5 cellular contexts compared by ENCODE assay signal in the genomic region with DNA sequence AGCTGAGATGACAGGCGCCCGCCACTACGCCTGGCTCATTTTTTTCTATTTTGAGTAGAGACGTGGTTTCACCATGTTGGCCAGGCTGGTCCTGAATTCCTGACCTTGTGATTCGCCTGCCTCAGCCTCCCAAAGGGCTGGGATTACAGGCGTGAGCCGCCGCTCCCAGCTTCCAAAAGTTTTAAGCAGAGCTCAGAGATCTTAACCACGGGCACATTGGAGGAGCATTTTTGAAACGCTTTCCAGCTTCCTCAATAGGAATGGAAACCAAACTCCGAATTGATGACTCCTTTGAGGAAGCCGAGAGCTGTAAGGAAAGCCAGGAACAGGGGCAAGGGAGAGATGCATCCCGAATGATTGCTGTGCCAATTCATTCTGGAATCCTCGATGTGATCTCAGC.
DNase-seq lines count a peak whose midpoint lies in the region; TF ChIP-seq lines count a peak whose summit lies in the region.
"Not testable (repeated sequence)": the region's sequence is repeated elsewhere in the genome, so short reads cannot be mapped to it uniquely, and the experiment has no call there.

No MANE protein-coding gene starts in this region.

- H3K4me2 ChIP-seq in trophoblast cell (ENCODE audit: low read length) = not testable (repeated sequence)

- H3K4me3 ChIP-seq in Caco-2 (ENCODE audit: low read depth, low read length); trophoblast cell (ENCODE audit: low read depth, low read length): not testable (repeated sequence)

- not testable (repeated sequence) for H2AFZ ChIP-seq in trophoblast cell (ENCODE audit: insufficient read depth, low read length, poor library complexity)

- H4K8ac ChIP-seq in trophoblast cell (ENCODE audit: low read depth, low read length) = not testable (repeated sequence)

- peaks cover 32% of the 10 kb centered on the region for H3K4me1 Mint-ChIP-seq in Caco-2 (ENCODE audit: low read depth, unreplicated experiment)
- H3K4me1 Mint-ChIP-seq in activated naive CD4-positive, alpha-beta T cell treated with anti-CD3 and anti-CD28 coated beads, Interleukin-2, amount 50 U/mL, for 24 hours = not testable (repeated sequence)

- H3K9ac ChIP-seq in trophoblast cell (ENCODE audit: low read length) = not testable (repeated sequence)

- not testable (repeated sequence) for H3K79me2 ChIP-seq in trophoblast cell (ENCODE audit: control insufficient read depth, insufficient read depth, low read length, poor library complexity)

- peaks cover 15% of the 10 kb centered on the region for H3K4me1 ChIP-seq in Caco-2
- not testable (repeated sequence) for H3K4me1 ChIP-seq in trophoblast cell (ENCODE audit: control insufficient read depth in 1 of 2, insufficient read depth in 2 of 2, low read length in 2 of 2)

- not testable (repeated sequence) for TF ChIP-seq CTCF in Caco-2 (IDR thresholded peaks at IDR 0.05; ENCODE audit: insufficient read depth in 1 of 2, low read depth in 1 of 2, low read length in 1 of 2, severe bottlenecking in 1 of 2, unreplicated experiment in 1 of 2)

- not testable (repeated sequence) for H3K27me3 ChIP-seq in Caco-2 (replicated peaks; ENCODE audit: control insufficient read depth, insufficient read depth, low read length); trophoblast cell (ENCODE audit: insufficient read depth, low read length)

- not testable (repeated sequence) for H2BK12ac ChIP-seq in trophoblast cell (ENCODE audit: low read length)

- WGBS in trophoblast cell (ENCODE audit: extremely low coverage, insufficient coverage, insufficient read length) = no CpG with 5 or more reads among the region's 14 CpGs

- peak overlapping the region; percentile 18 for H2BK120ac ChIP-seq in trophoblast cell (ENCODE audit: insufficient read depth, low read length, poor library complexity)

- not testable (repeated sequence) for H4K12ac ChIP-seq in trophoblast cell (ENCODE audit: low read depth, low read length)

- H3K79me1 ChIP-seq in trophoblast cell (ENCODE audit: low read length) = not testable (repeated sequence)

- H2AK5ac ChIP-seq in trophoblast cell (ENCODE audit: low read length) = not testable (repeated sequence)

- not testable (repeated sequence) for H3K4ac ChIP-seq in trophoblast cell (ENCODE audit: low read depth, low read length)

- POLR2A ChIA-PET in Caco-2 (lab: Charles Lee) = not testable (repeated sequence)

- H3K27ac Mint-ChIP-seq in Caco-2 (ENCODE audit: unreplicated experiment) = peak overlapping the region; percentile 87
- H3K27ac Mint-ChIP-seq in activated naive CD4-positive, alpha-beta T cell treated with anti-CD3 and anti-CD28 coated beads, Interleukin-2, amount 50 U/mL, for 24 hours = peak overlapping the region; percentile 35

- not testable (repeated sequence) for DNase-seq in Caco-2
- peak; percentile 47 for DNase-seq in mesenteric fat pad (ENCODE audit: low spot score)
- DNase-seq in myocyte (ENCODE audit: low read depth) = peak; percentile 41
- peak; percentile 14 to 52 for DNase-seq in trophoblast cell

- not testable (repeated sequence) for H3K36me3 Mint-ChIP-seq in Caco-2 (ENCODE audit: insufficient read depth, unreplicated experiment); activated naive CD4-positive, alpha-beta T cell treated with anti-CD3 and anti-CD28 coated beads, Interleukin-2, amount 50 U/mL, for 24 hours

- not testable (repeated sequence) for H3K14ac ChIP-seq in trophoblast cell (ENCODE audit: low read length)

- BruUV-seq in Caco-2 (replicated peaks; lab: Mats Ljungman, UMichigan) = not testable (repeated sequence)

- not testable (repeated sequence) for H3K27ac ChIP-seq in trophoblast cell (ENCODE audit: low read depth, low read length)

- not testable (repeated sequence) for H3K23ac ChIP-seq in trophoblast cell (ENCODE audit: low read length)

- intact Hi-C loops in Caco-2 (cut with micrococcal nuclease; ENCODE audit: unreplicated experiment) = not testable (repeated sequence)

- not testable (repeated sequence) for H3K9me3 ChIP-seq in Caco-2; trophoblast cell (ENCODE audit: insufficient read depth, low read depth, low read length)

- not testable (repeated sequence) for H3K36me3 ChIP-seq in Caco-2 (ENCODE audit: control insufficient read depth, insufficient read depth, low read length); trophoblast cell (ENCODE audit: control insufficient read depth in 1 of 2, insufficient read depth in 2 of 2, low read length in 2 of 2)

- H3K18ac ChIP-seq in trophoblast cell (ENCODE audit: low read length) = not testable (repeated sequence)

- H4K91ac ChIP-seq in trophoblast cell (ENCODE audit: low read depth, low read length) = not testable (repeated sequence)

- H3K27me3 Mint-ChIP-seq in Caco-2 (ENCODE audit: insufficient read depth, unreplicated experiment); activated naive CD4-positive, alpha-beta T cell treated with anti-CD3 and anti-CD28 coated beads, Interleukin-2, amount 50 U/mL, for 24 hours: not testable (repeated sequence)

- peaks cover 13% of the 10 kb centered on the region for H3K9me3 Mint-ChIP-seq in Caco-2 (ENCODE audit: unreplicated experiment)
- not testable (repeated sequence) for H3K9me3 Mint-ChIP-seq in activated naive CD4-positive, alpha-beta T cell treated with anti-CD3 and anti-CD28 coated beads, Interleukin-2, amount 50 U/mL, for 24 hours

- not testable (repeated sequence) for H2BK5ac ChIP-seq in trophoblast cell (ENCODE audit: low read depth, low read length, poor library complexity)

- CTCF ChIA-PET in Caco-2 (lab: Charles Lee) = not testable (repeated sequence)

- H3K4me3 Mint-ChIP-seq in Caco-2 (ENCODE audit: unreplicated experiment); activated naive CD4-positive, alpha-beta T cell treated with anti-CD3 and anti-CD28 coated beads, Interleukin-2, amount 50 U/mL, for 24 hours: not testable (repeated sequence)
